Comparison of ENCODE assay signal across 29 cellular contexts in genomic region chr11:122423886-122424285, GRCh38.
"Had no signal": no experiment of that assay in that cellular context is flagged by ENCODE, and none has a peak within 500 bp of the region (broad histone marks: within the 10 kb centered on the region; RNA-seq: fewer than 3 reads in every experiment).

No MANE protein-coding gene starts in this region.

- FAIRE-seq: colon had no signal

- H3K4me3 ChIP-seq: adrenal gland, body of pancreas, esophagus muscularis mucosa, gastroesophageal sphincter had no signal

- ATAC-seq: activated CD8-positive, alpha-beta memory T cell treated with anti-CD3 and anti-CD28 coated beads, Interleukin-2, amount 10 ng/mL, durations not matched to agents 7 days and 5 days; activated CD8-positive, alpha-beta T cell treated with anti-CD3 and anti-CD28 coated beads, Interleukin-2, amount 10 ng/mL, durations not matched to agents 7 days and 5 days; activated naive CD8-positive, alpha-beta T cell treated with anti-CD3 and anti-CD28 coated beads, Interleukin-2, amount 50 U/mL, for 24 hours; body of pancreas; effector memory CD8-positive, alpha-beta T cell; gastroesophageal sphincter had no signal

- H3K36me3 ChIP-seq: adrenal gland, esophagus muscularis mucosa, gastroesophageal sphincter had no signal

- H3K9me3 ChIP-seq: adrenal gland, body of pancreas, esophagus muscularis mucosa, gastroesophageal sphincter had no signal

- H3K4me1 ChIP-seq: adrenal gland, body of pancreas, esophagus muscularis mucosa, gastroesophageal sphincter had no signal

- H3K27me3 ChIP-seq: adrenal gland, body of pancreas, esophagus muscularis mucosa, gastroesophageal sphincter had no signal

- DNase-seq: activated CD4-positive, alpha-beta memory T cell treated with anti-CD3 and anti-CD28 coated beads for 36 hours; activated CD4-positive, alpha-beta T cell treated with anti-CD3 and anti-CD28 coated beads for 36 hours; activated CD4-positive, alpha-beta T cell treated with anti-CD3 and anti-CD28 coated beads, Interleukin-2, amount 10 ng/mL, durations not matched to agents 24 days and 14 days; activated CD4-positive, CD25-positive, alpha-beta regulatory T cell; activated CD4-positive, CD25-positive, alpha-beta regulatory T cell treated with anti-CD3 and anti-CD28 coated beads, Interleukin-2, amount 50 U/mL, for 72 hours; activated CD8-positive, alpha-beta memory T cell treated with anti-CD3 and anti-CD28 coated beads, Interleukin-2, amount 10 ng/mL, durations not matched to agents 7 days and 5 days; activated CD8-positive, alpha-beta memory T cell treated with anti-CD3 and anti-CD28 coated beads, Interleukin-2, amount 50 U/mL, for 4 hours; activated CD8-positive, alpha-beta T cell treated with anti-CD3 and anti-CD28 coated beads, Interleukin-2, amount 10 ng/mL, durations not matched to agents 7 days and 5 days; activated effector memory CD4-positive, alpha-beta T cell treated with anti-CD3 and anti-CD28 coated beads, Interleukin-2, amount 50 U/mL, for 16 hours; activated naive CD4-positive, alpha-beta T cell treated with anti-CD3 and anti-CD28 coated beads for 36 hours; activated naive CD8-positive, alpha-beta T cell treated with anti-CD3 and anti-CD28 coated beads for 36 hours; activated naive CD8-positive, alpha-beta T cell treated with anti-CD3 and anti-CD28 coated beads, Interleukin-2, amount 50 U/mL, for 24 hours; activated T-cell treated with anti-CD3 and anti-CD28 coated beads, Interleukin-2, amount 50 U/mL, for 1 hour; activated T-cell treated with anti-CD3 and anti-CD28 coated beads, Interleukin-2, amount 50 U/mL, for 48 hours; adrenal gland; amygdala; aorta; body of pancreas; caudate nucleus; cortex of kidney; dermis blood vessel endothelial cell; effector CD4-positive, alpha-beta T cell; effector memory CD8-positive, alpha-beta T cell; erythroblast; foreskin melanocyte; T-helper 2 cell had no signal

- H3K27ac ChIP-seq: adrenal gland, body of pancreas, esophagus muscularis mucosa, gastroesophageal sphincter had no signal
